19 cellular contexts compared by ENCODE assay signal in genomic region chr9:26748449-26749058, GRCh38.
"Had no signal": no experiment of that assay in that cellular context is flagged by ENCODE, and none has a peak within 500 bp of the region (broad histone marks: within the 10 kb centered on the region; RNA-seq: fewer than 3 reads in every experiment).

No MANE protein-coding gene starts in this region.

- H3K36me3 ChIP-seq: breast epithelium, esophagus muscularis mucosa, transverse colon, vagina had no signal

- H3K36me3 Mint-ChIP-seq: natural killer cell had no signal

- H3K27me3 ChIP-seq: breast epithelium, esophagus muscularis mucosa, transverse colon, vagina had no signal

- DNase-seq: activated CD4-positive, alpha-beta T cell treated with anti-CD3 and anti-CD28 coated beads, Interleukin-2, amount 50 U/mL, for 1 hour; activated CD4-positive, CD25-positive, alpha-beta regulatory T cell treated with anti-CD3 and anti-CD28 coated beads, Interleukin-2, amount 50 U/mL, for 72 hours; activated CD8-positive, alpha-beta memory T cell treated with anti-CD3 and anti-CD28 coated beads, Interleukin-2, amount 50 U/mL, for 4 hours; activated effector memory CD4-positive, alpha-beta T cell treated with Interleukin-2 at 50 U/mL for 16 hours; activated naive CD4-positive, alpha-beta T cell treated with anti-CD3 and anti-CD28 coated beads, Interleukin-2, amount 50 U/mL, for 16 hours; activated T-cell treated with anti-CD3 and anti-CD28 coated beads, Interleukin-2, amount 50 U/mL, for 48 hours; effector CD4-positive, alpha-beta T cell; natural killer cell; nucleus accumbens; right cardiac atrium; small intestine; stimulated activated CD4-positive, alpha-beta T cell treated with anti-CD3 and anti-CD28 coated beads, Interleukin-15, amount 100 ng/mL, for 24 hours; stimulated activated CD4-positive, alpha-beta T cell treated with anti-CD3 and anti-CD28 coated beads, Interleukin-2, amount 100 ng/mL, for 48 hours; T1000; transverse colon had no signal

- ATAC-seq: natural killer cell, right cardiac atrium had no signal

- H3K4me1 ChIP-seq: breast epithelium, esophagus muscularis mucosa, transverse colon, vagina had no signal

- H3K4me3 Mint-ChIP-seq: natural killer cell; stimulated activated naive CD8-positive, alpha-beta T cell treated with anti-CD3 and anti-CD28 coated beads, Interleukin-15, Interleukin-2, amounts not matched to agents 100 ng/mL and 50 ng/mL, for 24 hours had no signal

- H3K4me3 ChIP-seq: breast epithelium, esophagus muscularis mucosa, transverse colon, vagina had no signal

- H3K27ac ChIP-seq: breast epithelium, esophagus muscularis mucosa, transverse colon, vagina had no signal

- H3K9me3 ChIP-seq: breast epithelium, esophagus muscularis mucosa, transverse colon, vagina had no signal

- H3K4me1 Mint-ChIP-seq: natural killer cell had no signal

- H3K27ac Mint-ChIP-seq: natural killer cell; stimulated activated naive CD8-positive, alpha-beta T cell treated with anti-CD3 and anti-CD28 coated beads, Interleukin-15, Interleukin-2, amounts not matched to agents 100 ng/mL and 50 ng/mL, for 24 hours had no signal

- H3K9me3 Mint-ChIP-seq: stimulated activated naive CD8-positive, alpha-beta T cell treated with anti-CD3 and anti-CD28 coated beads, Interleukin-15, Interleukin-2, amounts not matched to agents 100 ng/mL and 50 ng/mL, for 24 hours had no signal
